Comparison of ENCODE assay signal across 7 cellular contexts in the genomic region with DNA sequence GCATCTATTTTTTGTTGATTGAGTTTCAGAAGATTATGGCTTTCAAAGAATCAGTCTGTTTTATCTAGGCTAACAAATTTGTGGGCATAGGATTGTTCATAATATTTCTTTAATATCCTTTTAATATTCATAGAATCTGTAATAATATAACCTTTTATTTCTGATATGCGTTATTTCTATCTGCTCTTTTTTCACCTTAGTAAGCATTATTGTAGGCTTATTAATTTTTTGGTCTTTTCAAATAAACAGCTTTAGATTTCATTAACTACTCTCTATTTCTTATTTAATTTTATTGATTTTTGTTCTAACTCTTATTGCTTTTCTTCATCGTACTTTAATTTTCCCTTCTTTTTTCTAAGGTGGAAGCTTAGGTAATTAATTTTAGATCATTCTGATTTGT.
"Had no signal": no experiment of that assay in that cellular context is flagged by ENCODE, and none has a peak within 500 bp of the region (broad histone marks: within the 10 kb centered on the region; RNA-seq: fewer than 3 reads in every experiment).

No MANE protein-coding gene starts in this region.

- DNase-seq: H9, HCEC 1CT, KG1 had no signal

- FAIRE-seq: H1, H54, HTR-8/SVneo had no signal

- ATAC-seq: GM23338 had no signal

- H3K4me2 ChIP-seq: GM23338 had no signal

- H3K4me3 ChIP-seq: GM23338 had no signal

- H2AFZ ChIP-seq: GM23338 had no signal
